8 cellular contexts compared by ENCODE assay signal in the genomic region with DNA sequence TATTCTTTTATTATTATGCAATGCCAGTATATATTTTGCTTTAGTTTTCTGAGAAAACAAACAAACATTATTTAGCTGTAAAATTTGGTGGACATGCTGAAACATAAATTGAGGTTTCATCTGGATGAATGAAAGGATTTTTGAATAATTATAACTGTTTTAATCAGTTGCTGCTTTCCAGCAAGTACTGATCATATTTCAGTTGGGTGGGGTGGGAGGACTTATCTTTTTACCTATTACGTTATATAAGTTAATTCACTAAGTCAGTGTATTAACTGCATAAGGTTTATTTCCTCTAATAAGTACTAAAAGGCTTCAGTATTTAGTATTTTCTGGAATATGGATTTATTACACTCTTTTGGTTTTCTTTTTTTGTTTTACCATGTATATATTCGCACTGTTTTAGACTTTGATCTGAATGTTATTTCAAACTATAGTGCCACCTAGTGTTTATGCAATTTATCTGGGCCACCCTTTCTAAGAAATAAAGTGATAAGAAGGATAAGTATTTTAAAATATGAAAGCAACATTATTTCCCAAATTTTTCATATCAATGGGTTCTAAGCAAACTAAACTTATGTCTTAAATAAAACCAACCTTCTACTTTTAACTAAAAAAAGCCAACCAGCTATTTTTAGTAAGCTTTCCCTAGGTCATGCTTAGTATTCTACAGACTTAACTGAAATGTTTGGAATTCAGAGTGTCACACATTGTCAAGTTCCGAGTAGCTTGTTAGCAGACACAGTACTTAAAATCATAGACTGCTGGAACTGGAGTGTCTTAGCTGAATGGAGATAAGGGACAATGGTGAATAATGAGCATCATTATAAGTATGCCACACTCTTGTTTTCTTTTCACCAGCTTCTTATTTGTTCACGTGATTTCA.
DNase-seq lines count a peak whose midpoint lies in the region; ATAC-seq and TF ChIP-seq lines count a peak whose summit lies in the region.

No MANE protein-coding gene starts in this region.

- peak; percentile 60 for TF ChIP-seq CTCF in glutamatergic neuron (IDR thresholded peaks at IDR 0.05; ENCODE audit: partially characterized antibody, unreplicated experiment)

- no peaks in the 10 kb centered on the region for H3K36me3 Mint-ChIP-seq in glutamatergic neuron (ENCODE audit: unreplicated experiment)
- H3K36me3 Mint-ChIP-seq in activated naive CD4-positive, alpha-beta T cell treated with anti-CD3 and anti-CD28 coated beads for 36 hours (ENCODE audit: low read depth), result no peaks in the 10 kb centered on the region
- H3K36me3 Mint-ChIP-seq in stimulated activated naive B cell treated with anti-CD40 and anti-IgM and Interleukin-4, amounts not matched to agents 10 μg/mL and 1 μg/mL and 100 μg/mL, for 72 hours, result no peaks in the 10 kb centered on the region

- H3K4me1 Mint-ChIP-seq in glutamatergic neuron (ENCODE audit: low read depth, unreplicated experiment), result peaks cover 2% of the 10 kb centered on the region
- H3K4me1 Mint-ChIP-seq in activated naive CD4-positive, alpha-beta T cell treated with anti-CD3 and anti-CD28 coated beads for 36 hours (ENCODE audit: low read depth), result no peaks in the 10 kb centered on the region
- no peaks in the 10 kb centered on the region for H3K4me1 Mint-ChIP-seq in stimulated activated naive B cell treated with anti-CD40 and anti-IgM and Interleukin-4, amounts not matched to agents 10 μg/mL and 1 μg/mL and 100 μg/mL, for 72 hours

- H3K9me3 Mint-ChIP-seq in glutamatergic neuron (ENCODE audit: unreplicated experiment), result no peaks in the 10 kb centered on the region
- H3K9me3 Mint-ChIP-seq in activated naive CD4-positive, alpha-beta T cell treated with anti-CD3 and anti-CD28 coated beads for 36 hours, result no peaks in the 10 kb centered on the region
- peaks cover 0 to 1% of the 10 kb centered on the region in 2 donors for H3K9me3 Mint-ChIP-seq in stimulated activated naive B cell treated with anti-CD40 and anti-IgM and Interleukin-4, amounts not matched to agents 10 μg/mL and 1 μg/mL and 100 μg/mL, for 72 hours

- no peak overlapping the region for H3K4me3 Mint-ChIP-seq in glutamatergic neuron (ENCODE audit: unreplicated experiment)
- H3K4me3 Mint-ChIP-seq in activated naive CD4-positive, alpha-beta T cell treated with anti-CD3 and anti-CD28 coated beads for 36 hours, result no peak overlapping the region
- H3K4me3 Mint-ChIP-seq in stimulated activated naive B cell treated with anti-CD40 and anti-IgM and Interleukin-4, amounts not matched to agents 10 μg/mL and 1 μg/mL and 100 μg/mL, for 72 hours, result no peak overlapping the region

- peak; percentile 59 for DNase-seq in DMS53 (lab: John Stamatoyannopoulos, UW)
- DNase-seq in SHP77 treated with DMSO at 0.1 percent for 48 hours (lab: John Stamatoyannopoulos, UW), result peak; percentile 26
- no peak for DNase-seq in glutamatergic neuron
- DNase-seq in activated naive CD4-positive, alpha-beta T cell treated with anti-CD3 and anti-CD28 coated beads for 36 hours, result no peak
- no peak for DNase-seq in stimulated activated naive B cell treated with anti-CD40 and anti-IgM and Interleukin-4, amounts not matched to agents 10 μg/mL and 1 μg/mL and 100 μg/mL, for 72 hours
- no peak for DNase-seq in germinal center (ENCODE audit: low spot score)

- no peak overlapping the region for H3K27ac Mint-ChIP-seq in glutamatergic neuron (ENCODE audit: unreplicated experiment)
- H3K27ac Mint-ChIP-seq in activated naive CD4-positive, alpha-beta T cell treated with anti-CD3 and anti-CD28 coated beads for 36 hours, result no peak overlapping the region
- no peak overlapping the region for H3K27ac Mint-ChIP-seq in stimulated activated naive B cell treated with anti-CD40 and anti-IgM and Interleukin-4, amounts not matched to agents 10 μg/mL and 1 μg/mL and 100 μg/mL, for 72 hours

- CTCF ChIA-PET in activated naive CD4-positive, alpha-beta T cell treated with anti-CD3 and anti-CD28 coated beads for 36 hours (lab: Charles Lee), result interaction anchor here (0.7 to 6.5 kb wide), 11 partner anchors 11 to 373 kb away, joined by 3 to 46 read pairs (median 3); no protein-coding TSS in a partner anchor

- ATAC-seq in HG03432 (IDR thresholded peaks at IDR 0.05; ENCODE audit: unreplicated experiment), result peak; percentile 47
- no peak for ATAC-seq in stimulated activated naive B cell treated with anti-CD40 and anti-IgM and Interleukin-4, amounts not matched to agents 10 μg/mL and 1 μg/mL and 100 μg/mL, for 72 hours (replicated peaks)
- no peak for ATAC-seq in GM19023 (IDR thresholded peaks at IDR 0.05; ENCODE audit: unreplicated experiment)

- peaks cover 2% of the 10 kb centered on the region for H3K27me3 Mint-ChIP-seq in glutamatergic neuron (ENCODE audit: unreplicated experiment)
- no peaks in the 10 kb centered on the region for H3K27me3 Mint-ChIP-seq in activated naive CD4-positive, alpha-beta T cell treated with anti-CD3 and anti-CD28 coated beads for 36 hours (ENCODE audit: low read depth)
- H3K27me3 Mint-ChIP-seq in stimulated activated naive B cell treated with anti-CD40 and anti-IgM and Interleukin-4, amounts not matched to agents 10 μg/mL and 1 μg/mL and 100 μg/mL, for 72 hours, result peaks cover 0 to 3% of the 10 kb centered on the region in 2 donors

- intact Hi-C loops in activated naive CD4-positive, alpha-beta T cell treated with anti-CD3 and anti-CD28 coated beads for 36 hours (cut with micrococcal nuclease), result loop anchor here (1.0 to 5.0 kb wide), 4 partner anchors 97 to 632 kb away; no protein-coding TSS in a partner anchor

Comparison
In these comparisons a context has a peak if more than half of its experiments do, and no peak if none do; other contexts are left out.
1. DNase-seq: peak in DMS53 (single experiment) and SHP77 treated with DMSO at 0.1 percent for 48 hours (single experiment); none in glutamatergic neuron (single experiment), activated naive CD4-positive, alpha-beta T cell treated with anti-CD3 and anti-CD28 coated beads for 36 hours (single experiment), stimulated activated naive B cell treated with anti-CD40 and anti-IgM and Interleukin-4, amounts not matched to agents 10 μg/mL and 1 μg/mL and 100 μg/mL, for 72 hours (single experiment) and germinal center (single experiment).